10 cellular contexts compared by ENCODE assay signal in the genomic region with DNA sequence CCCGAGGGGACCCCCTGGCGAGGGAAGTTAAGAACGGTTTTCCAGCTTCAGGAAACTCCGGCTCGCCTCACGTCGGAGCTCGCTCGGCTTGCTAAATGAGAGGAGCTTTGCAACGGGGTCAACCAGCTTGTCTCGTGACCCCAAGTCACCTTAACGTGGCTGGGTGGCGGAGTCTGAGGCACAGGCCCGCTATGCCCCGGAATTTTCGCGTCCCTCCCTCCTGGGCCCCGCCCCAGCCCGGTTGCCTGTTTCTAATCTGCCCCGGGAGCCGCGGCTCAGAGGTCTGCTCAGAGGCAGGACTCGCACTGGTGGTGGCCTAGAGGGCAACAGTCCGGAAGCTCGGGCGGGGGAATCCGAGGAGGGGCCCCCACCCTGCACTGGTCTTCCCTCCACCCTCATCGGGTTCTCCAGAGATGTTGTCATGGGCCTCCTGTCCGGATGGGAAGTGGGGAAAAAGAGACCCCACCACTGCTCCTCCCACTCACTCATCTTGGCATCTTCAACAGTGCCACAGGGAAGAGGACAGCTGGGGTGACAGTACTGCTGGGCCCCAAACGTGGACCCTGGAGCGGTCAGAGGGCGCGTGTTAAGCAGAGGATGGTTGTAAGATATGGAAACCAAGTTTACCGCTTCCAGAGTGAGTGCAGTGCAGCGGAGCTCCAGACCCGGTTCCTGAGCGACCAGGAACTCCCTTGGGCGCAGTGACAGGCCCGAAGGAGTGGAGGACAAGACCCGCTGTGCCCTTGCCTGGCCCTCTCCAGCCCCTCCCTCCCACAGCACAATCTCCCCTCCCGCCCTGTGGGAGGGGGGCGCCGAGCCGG. TPM values are rescaled to one million over a fixed set of nuclear protein-coding genes. Genes with fewer than 3 reads are reported as not detected.
DNase-seq lines count a peak whose midpoint lies in the region; ATAC-seq, FAIRE-seq and TF ChIP-seq lines count a peak whose summit lies in the region.
"Had no signal": no experiment of that assay in that cellular context is flagged by ENCODE, and none has a peak within 500 bp of the region (broad histone marks: within the 10 kb centered on the region; RNA-seq: fewer than 3 reads in every experiment).

No MANE protein-coding gene starts in this region.

- peaks cover 22 to 66% (median 41%) of the 10 kb centered on the region in 11 experiments for H3K9me3 ChIP-seq in BLaER1 treated with 17β-estradiol and CSF1 and Interleukin-3, amounts not matched to agents 10 nM and 100 nM (replicated peaks in 1 of 11)
- H3K9me3 ChIP-seq in H9 (ENCODE audit: control insufficient read depth, low read depth, low read length) = no peaks in the 10 kb centered on the region
- H3K9me3 ChIP-seq in naive thymus-derived CD4-positive, alpha-beta T cell (ENCODE audit: control insufficient read depth in 2 of 3, low read length in 3 of 3) = no peaks in the 10 kb centered on the region

- H3K23ac ChIP-seq in H9 (ENCODE audit: insufficient read length, low read depth, low read length) = no peak overlapping the region

- H3K4me1 Mint-ChIP-seq in H9 = peaks cover 39 to 67% of the 10 kb centered on the region in 2 experiments
- peaks cover 75% of the 10 kb centered on the region for H3K4me1 Mint-ChIP-seq in brain
- H3K4me1 Mint-ChIP-seq in naive thymus-derived CD4-positive, alpha-beta T cell = peaks cover 16 to 52% (median 48%) of the 10 kb centered on the region in 7 donors

- no peak overlapping the region for H2AK5ac ChIP-seq in H9 (ENCODE audit: insufficient read length, low read length)

- CTCF ChIA-PET in naive thymus-derived CD4-positive, alpha-beta T cell (lab: Charles Lee) = no interaction called here

- H2BK120ac ChIP-seq in H9 (ENCODE audit: low read depth, low read length, poor library complexity, severe bottlenecking) = no peak overlapping the region

- no peaks in the 10 kb centered on the region for H3K79me1 ChIP-seq in H9 (ENCODE audit: insufficient read depth, low read depth, low read length, poor library complexity, severe bottlenecking)

- no peak overlapping the region for H2BK12ac ChIP-seq in H9 (ENCODE audit: insufficient read length, low read depth, low read length)

- TF ChIP-seq CTCF in H9 (conservative IDR thresholded peaks at IDR 0.05) = no peak
- peak in 1 of 2 experiments; percentile 8 for TF ChIP-seq CTCF in brain (conservative IDR thresholded peaks at IDR 0.05)

- H3K4me3 Mint-ChIP-seq in H9 (peak overlapping the region in 1 of 2 experiments; percentile 71; a peak in 3 of 5 replicates), brain (peak overlapping the region; percentile 77 to 96 (median 85))
- H3K4me3 Mint-ChIP-seq in naive thymus-derived CD4-positive, alpha-beta T cell = peak overlapping the region; percentile 50 to 87 (median 72)

- no peak overlapping the region for H3K18ac ChIP-seq in H9 (ENCODE audit: insufficient read length, low read depth, low read length)

- TF ChIP-seq POLR2A in GM12892 (IDR thresholded peaks at IDR 0.05; ENCODE audit: low read depth, low read length) = no peak

- no CpG with 5 or more reads among the region's 44 CpGs for WGBS in H9 (ENCODE audit: extremely low coverage, insufficient read length, low lambda C conversion rate)

- H2AFZ ChIP-seq in H9 (ENCODE audit: low read length) = no peak overlapping the region

- no peak overlapping the region for H4K5ac ChIP-seq in H9 (ENCODE audit: insufficient read length, low read depth, low read length)

- POLR2A ChIA-PET in naive thymus-derived CD4-positive, alpha-beta T cell (lab: Charles Lee) = no interaction called here

- H4K20me1 ChIP-seq in BLaER1 treated with 17β-estradiol and CSF1 and Interleukin-3, amounts not matched to agents 10 nM and 100 nM = peaks cover 0 to 78% (median 69%) of the 10 kb centered on the region in 11 experiments; a peak in 17 of 22 replicates
- H4K20me1 ChIP-seq in H9 (ENCODE audit: control insufficient read depth, insufficient read depth, insufficient read length) = no peaks in the 10 kb centered on the region

- H3K36me3 ChIP-seq in BLaER1 treated with 17β-estradiol and CSF1 and Interleukin-3, amounts not matched to agents 10 nM and 100 nM = no peaks in the 10 kb centered on the region
- H3K36me3 ChIP-seq in naive thymus-derived CD4-positive, alpha-beta T cell (ENCODE audit: control insufficient read depth in 2 of 3, insufficient read depth in 3 of 3, low read length in 3 of 3) = no peaks in the 10 kb centered on the region

- H3T11ph ChIP-seq in H9 (ENCODE audit: low read length) = no peak overlapping the region

- H3K14ac ChIP-seq in H9 (ENCODE audit: insufficient read depth, low read length) = no peak overlapping the region

- no peak overlapping the region for H4K8ac ChIP-seq in H9 (replicated peaks; ENCODE audit: insufficient read length, low read depth, low read length)

- H3K23me2 ChIP-seq in H9 (ENCODE audit: insufficient read length, low read depth, low read length, poor library complexity, severe bottlenecking) = peaks cover 4% of the 10 kb centered on the region

- no peak overlapping the region; a peak in 1 of 22 replicates for H3K9ac ChIP-seq in BLaER1 treated with 17β-estradiol and CSF1 and Interleukin-3, amounts not matched to agents 10 nM and 100 nM
- no peak overlapping the region for H3K9ac ChIP-seq in H9 (ENCODE audit: extremely low read depth, insufficient read length, low read length)

- H2BK15ac ChIP-seq in H9 (ENCODE audit: low read depth, low read length) = no peak overlapping the region

- peaks cover 100% of the 10 kb centered on the region in 11 experiments for H3K27me3 ChIP-seq in BLaER1 treated with 17β-estradiol and CSF1 and Interleukin-3, amounts not matched to agents 10 nM and 100 nM
- peaks cover 96% of the 10 kb centered on the region for H3K27me3 ChIP-seq in H9 (ENCODE audit: insufficient read depth, low read length)
- H3K27me3 ChIP-seq in naive thymus-derived CD4-positive, alpha-beta T cell (ENCODE audit: control insufficient read depth in 2 of 2, insufficient read depth in 2 of 2, low read length in 2 of 2) = peaks cover 11 to 46% of the 10 kb centered on the region in 2 donors

- peak overlapping the region in 5 of 10 experiments; percentile 20 to 44 (median 34); a peak in 10 of 20 replicates for H3K4me3 ChIP-seq in BLaER1 treated with 17β-estradiol and CSF1 and Interleukin-3, amounts not matched to agents 10 nM and 100 nM
- H3K4me3 ChIP-seq in naive thymus-derived CD4-positive, alpha-beta T cell (ENCODE audit: low read length) = peak overlapping the region; percentile 24
- H3K4me3 ChIP-seq: lung had no signal

- no peak overlapping the region for H3K27ac ChIP-seq in BLaER1 treated with 17β-estradiol and CSF1 and Interleukin-3, amounts not matched to agents 10 nM and 100 nM
- H3K27ac ChIP-seq in H9 (ENCODE audit: insufficient read length, low read depth, low read length) = no peak overlapping the region
- H3K27ac ChIP-seq in naive thymus-derived CD4-positive, alpha-beta T cell (ENCODE audit: low read depth, low read length) = no peak overlapping the region

- no peak overlapping the region for H3K4ac ChIP-seq in H9 (ENCODE audit: low read depth, low read length)

- ATAC-seq in naive thymus-derived CD4-positive, alpha-beta T cell = peak; percentile 36
- no peak for ATAC-seq in GM18907 (IDR thresholded peaks at IDR 0.05; ENCODE audit: unreplicated experiment)
- ATAC-seq: HCT116 had no signal

- FAIRE-seq in GM12892 (lab: Jason Lieb, UNC) = no peak

- H3K27ac Mint-ChIP-seq in H9 = no peak overlapping the region
- peak overlapping the region in 3 of 5 experiments; percentile 44 to 95 (median 91) for H3K27ac Mint-ChIP-seq in brain
- peak overlapping the region in 1 of 9 donors; percentile 55 for H3K27ac Mint-ChIP-seq in naive thymus-derived CD4-positive, alpha-beta T cell

- intact Hi-C loops in naive thymus-derived CD4-positive, alpha-beta T cell (cut with micrococcal nuclease) = no loop called here

- DNase-seq in H9 = peak; percentile 54
- DNase-seq in naive thymus-derived CD4-positive, alpha-beta T cell = peak in 1 of 9 donors; percentile 24
- DNase-seq in GM12892 (ENCODE audit: insufficient read length) = no peak
- no peak for DNase-seq in stimulated activated naive CD4-positive, alpha-beta T cell treated with Interleukin-2 at 50 U/mL for 16 hours (lab: John Stamatoyannopoulos, UW)
- DNase-seq in mesenteric fat pad (ENCODE audit: low spot score) = no peak

- no peaks in the 10 kb centered on the region for H3K79me2 ChIP-seq in H9 (ENCODE audit: insufficient read depth, low read length)

- peaks cover 0 to 15% (median 11%) of the 10 kb centered on the region in 10 experiments; a peak in 12 of 20 replicates for H3K4me1 ChIP-seq in BLaER1 treated with 17β-estradiol and CSF1 and Interleukin-3, amounts not matched to agents 10 nM and 100 nM
- no peaks in the 10 kb centered on the region for H3K4me1 ChIP-seq in H9 (ENCODE audit: insufficient read depth, low read length)
- H3K4me1 ChIP-seq in naive thymus-derived CD4-positive, alpha-beta T cell (ENCODE audit: control insufficient read depth in 2 of 2, insufficient read depth in 2 of 2, low read length in 2 of 2) = peaks cover 0 to 20% of the 10 kb centered on the region in 2 donors

- H3K27me3 Mint-ChIP-seq in H9 (ENCODE audit: low read depth) (peaks cover 100% of the 10 kb centered on the region), brain (peaks cover 77% of the 10 kb centered on the region)
- peaks cover 78 to 90% (median 80%) of the 10 kb centered on the region in 5 donors for H3K27me3 Mint-ChIP-seq in naive thymus-derived CD4-positive, alpha-beta T cell

- no peak overlapping the region for H3K56ac ChIP-seq in H9 (ENCODE audit: insufficient read length, low read depth, low read length)

- H3K4me2 ChIP-seq in BLaER1 treated with 17β-estradiol and CSF1 and Interleukin-3, amounts not matched to agents 10 nM and 100 nM = peak overlapping the region in 8 of 11 experiments; percentile 15 to 78 (median 33); a peak in 10 of 22 replicates
- peak overlapping the region; percentile 41 for H3K4me2 ChIP-seq in H9 (ENCODE audit: insufficient read depth, insufficient read length, low read length)

- no peaks in the 10 kb centered on the region for H3K36me3 Mint-ChIP-seq in H9 (ENCODE audit: insufficient read depth in 1 of 3, low read depth in 3 of 3)
- peaks cover 9% of the 10 kb centered on the region for H3K36me3 Mint-ChIP-seq in brain
- no peaks in the 10 kb centered on the region for H3K36me3 Mint-ChIP-seq in naive thymus-derived CD4-positive, alpha-beta T cell

- H4K91ac ChIP-seq in H9 (ENCODE audit: insufficient read length, low read depth, low read length) = no peak overlapping the region

- no peak overlapping the region for H2BK5ac ChIP-seq in H9 (ENCODE audit: insufficient read length, low read length)

- no peak overlapping the region for H2BK20ac ChIP-seq in H9 (ENCODE audit: low read depth, low read length, poor library complexity, severe bottlenecking)

- H3K9me3 Mint-ChIP-seq in H9 (peaks cover 0 to 15% of the 10 kb centered on the region in 2 experiments; a peak in 2 of 5 replicates), brain (peaks cover 0 to 5% (median 3%) of the 10 kb centered on the region in 5 experiments)
- peaks cover 0 to 9% (median 0%) of the 10 kb centered on the region in 11 donors for H3K9me3 Mint-ChIP-seq in naive thymus-derived CD4-positive, alpha-beta T cell

RNA-seq across cellular contexts. Expression of gene NR2E1, which starts 3.4 kb away (rescaled TPM):
- total RNA-seq in H9 (2021) = not detected in 2 replicates
- polyA plus RNA-seq in brain (ENCODE audit: insufficient read depth, low read depth, low replicate concordance) = 3.0 TPM
- not detected for total RNA-seq in naive thymus-derived CD4-positive, alpha-beta T cell
- polyA plus RNA-seq in naive thymus-derived CD4-positive, alpha-beta T cell = not detected
- not detected for polyA plus RNA-seq in GM12892 (2012; ENCODE audit: missing spikeins)
- total RNA-seq in mesenteric fat pad = not detected
- total RNA-seq: lung had no signal

Comparison
In these comparisons a context has a peak if more than half of its experiments do, and no peak if none do; other contexts are left out.
1. H3K27ac Mint-ChIP-seq: peak in brain (3 of 5); none in H9 (0 of 3).